Comparison of ENCODE assay signal across 8 cellular contexts in genomic region chr7:65722361-65722792, GRCh38.
A peak's percentile ranks its signal among the peaks of the same experiment; 100 is the strongest.
DNase-seq lines count a peak whose midpoint lies in the region; ATAC-seq and TF ChIP-seq lines count a peak whose summit lies in the region.

No MANE protein-coding gene starts in this region.

- TF ChIP-seq CTCF in Panc1 (IDR thresholded peaks at IDR 0.05) = peak; percentile 74

- CTCF ChIA-PET in Panc1 (lab: Charles Lee) = interaction anchor here (0.6 to 0.7 kb wide), 2 partner anchors 506 to 873 kb away, joined by 3 to 4 read pairs; no protein-coding TSS in a partner anchor

- H3K27ac Mint-ChIP-seq in activated T-helper 1 cell treated with anti-CD3 and anti-CD28 coated beads, Interleukin-12 subunit alpha, Interleukin-12 subunit beta, Interleukin-2, Interleukin-4 antibody, amounts not matched to agents 30 ng/mL and 10 ng/mL and 1 ng/mL, durations not matched to agents 14 hours and 24 hours and 36 hours = no peak overlapping the region

- H3K27ac ChIP-seq in Panc1 (ENCODE audit: low read length) = no peak overlapping the region

- no peaks in the 10 kb centered on the region for H3K36me3 ChIP-seq in Panc1 (ENCODE audit: control insufficient read depth, insufficient read depth, low read length)

- no peaks in the 10 kb centered on the region for H3K27me3 Mint-ChIP-seq in activated T-helper 1 cell treated with anti-CD3 and anti-CD28 coated beads, Interleukin-12 subunit alpha, Interleukin-12 subunit beta, Interleukin-2, Interleukin-4 antibody, amounts not matched to agents 30 ng/mL and 10 ng/mL and 1 ng/mL, durations not matched to agents 14 hours and 24 hours and 36 hours (ENCODE audit: insufficient read depth)

- H3K9me3 Mint-ChIP-seq in activated T-helper 1 cell treated with anti-CD3 and anti-CD28 coated beads, Interleukin-12 subunit alpha, Interleukin-12 subunit beta, Interleukin-2, Interleukin-4 antibody, amounts not matched to agents 30 ng/mL and 10 ng/mL and 1 ng/mL, durations not matched to agents 14 hours and 24 hours and 36 hours = no peaks in the 10 kb centered on the region

- POLR2A ChIA-PET in Panc1 (lab: Charles Lee) = no interaction called here

- BruUV-seq in Panc1 (replicated peaks; lab: Mats Ljungman, UMichigan) = no TSS peak

- no peak overlapping the region for H3K4me3 ChIP-seq in Panc1 (ENCODE audit: low read depth in 2 of 2, low read length in 2 of 2)

- no peaks in the 10 kb centered on the region for H3K27me3 ChIP-seq in Panc1 (ENCODE audit: control insufficient read depth, insufficient read depth, low read length)

- no peaks in the 10 kb centered on the region for H3K4me1 Mint-ChIP-seq in activated T-helper 1 cell treated with anti-CD3 and anti-CD28 coated beads, Interleukin-12 subunit alpha, Interleukin-12 subunit beta, Interleukin-2, Interleukin-4 antibody, amounts not matched to agents 30 ng/mL and 10 ng/mL and 1 ng/mL, durations not matched to agents 14 hours and 24 hours and 36 hours (ENCODE audit: low read depth)

- H3K4me3 Mint-ChIP-seq in activated T-helper 1 cell treated with anti-CD3 and anti-CD28 coated beads, Interleukin-12 subunit alpha, Interleukin-12 subunit beta, Interleukin-2, Interleukin-4 antibody, amounts not matched to agents 30 ng/mL and 10 ng/mL and 1 ng/mL, durations not matched to agents 14 hours and 24 hours and 36 hours = no peak overlapping the region

- H3K4me1 ChIP-seq in Panc1 (ENCODE audit: control insufficient read depth, insufficient read depth, low read length) = no peaks in the 10 kb centered on the region

- peaks cover 8% of the 10 kb centered on the region for H3K36me3 Mint-ChIP-seq in activated T-helper 1 cell treated with anti-CD3 and anti-CD28 coated beads, Interleukin-12 subunit alpha, Interleukin-12 subunit beta, Interleukin-2, Interleukin-4 antibody, amounts not matched to agents 30 ng/mL and 10 ng/mL and 1 ng/mL, durations not matched to agents 14 hours and 24 hours and 36 hours (ENCODE audit: low read depth)

- in situ Hi-C loops in Panc1 (cut with HindIII; ENCODE audit: low pct_unique_long_range_greater_than_20kb, low sequenced_read_pairs) = no loop called here

- ATAC-seq in GM18511 (IDR thresholded peaks at IDR 0.05; ENCODE audit: unreplicated experiment) = peak; percentile 89
- peak; percentile 62 for ATAC-seq in HG03521 (IDR thresholded peaks at IDR 0.05; ENCODE audit: unreplicated experiment)
- 0 out of 2 replicates have a peak, but pooled peaks have one; percentile 60 for ATAC-seq in Panc1
- ATAC-seq in sciatic nerve = peak; percentile 49

- DNase-seq in A172 (ENCODE audit: low spot score) (peak; percentile 41), Panc1 (ENCODE audit: low read depth, low spot score) (peak; percentile 13), globus pallidus (ENCODE audit: low spot score) (peak; percentile 6), sciatic nerve (ENCODE audit: low spot score) (no peak), DMS114 treated with DMSO at 0.1 percent for 48 hours (lab: John Stamatoyannopoulos, UW; ENCODE audit: unreplicated experiment) (no peak)
- peak; percentile 51 for DNase-seq in activated T-helper 1 cell treated with anti-CD3 and anti-CD28 coated beads, Interleukin-12 subunit alpha, Interleukin-12 subunit beta, Interleukin-2, Interleukin-4 antibody, amounts not matched to agents 30 ng/mL and 10 ng/mL and 1 ng/mL, durations not matched to agents 14 hours and 24 hours and 36 hours (ENCODE audit: low spot score)

- no peaks in the 10 kb centered on the region for H3K9me3 ChIP-seq in Panc1 (ENCODE audit: control insufficient read depth, insufficient read depth, low read depth, low read length)

- intact Hi-C loops in Panc1 (cut with micrococcal nuclease; ENCODE audit: unreplicated experiment) = no loop called here
- intact Hi-C loops in activated T-helper 1 cell treated with anti-CD3 and anti-CD28 coated beads, Interleukin-12 subunit alpha, Interleukin-12 subunit beta, Interleukin-2, Interleukin-4 antibody, amounts not matched to agents 30 ng/mL and 10 ng/mL and 1 ng/mL, durations not matched to agents 14 hours and 24 hours and 36 hours (cut with micrococcal nuclease) = loop anchor here (1.0 kb wide), 1 partner anchor 28 kb away; no protein-coding TSS in a partner anchor
- intact Hi-C loops in sciatic nerve (cut with DNase I) = no loop called here

Comparison
In these comparisons a context has a peak if more than half of its experiments do, and no peak if none do; other contexts are left out.
1. DNase-seq: peak in A172 (single experiment), Panc1 (single experiment), activated T-helper 1 cell treated with anti-CD3 and anti-CD28 coated beads, Interleukin-12 subunit alpha, Interleukin-12 subunit beta, Interleukin-2, Interleukin-4 antibody, amounts not matched to agents 30 ng/mL and 10 ng/mL and 1 ng/mL, durations not matched to agents 14 hours and 24 hours and 36 hours (single experiment) and globus pallidus (single experiment); none in sciatic nerve (single experiment) and DMS114 treated with DMSO at 0.1 percent for 48 hours (single experiment).
2. Peak in every context shown above with its lines, with median percentiles within 50 percentile points of each other: ATAC-seq.